In the genomic region with DNA sequence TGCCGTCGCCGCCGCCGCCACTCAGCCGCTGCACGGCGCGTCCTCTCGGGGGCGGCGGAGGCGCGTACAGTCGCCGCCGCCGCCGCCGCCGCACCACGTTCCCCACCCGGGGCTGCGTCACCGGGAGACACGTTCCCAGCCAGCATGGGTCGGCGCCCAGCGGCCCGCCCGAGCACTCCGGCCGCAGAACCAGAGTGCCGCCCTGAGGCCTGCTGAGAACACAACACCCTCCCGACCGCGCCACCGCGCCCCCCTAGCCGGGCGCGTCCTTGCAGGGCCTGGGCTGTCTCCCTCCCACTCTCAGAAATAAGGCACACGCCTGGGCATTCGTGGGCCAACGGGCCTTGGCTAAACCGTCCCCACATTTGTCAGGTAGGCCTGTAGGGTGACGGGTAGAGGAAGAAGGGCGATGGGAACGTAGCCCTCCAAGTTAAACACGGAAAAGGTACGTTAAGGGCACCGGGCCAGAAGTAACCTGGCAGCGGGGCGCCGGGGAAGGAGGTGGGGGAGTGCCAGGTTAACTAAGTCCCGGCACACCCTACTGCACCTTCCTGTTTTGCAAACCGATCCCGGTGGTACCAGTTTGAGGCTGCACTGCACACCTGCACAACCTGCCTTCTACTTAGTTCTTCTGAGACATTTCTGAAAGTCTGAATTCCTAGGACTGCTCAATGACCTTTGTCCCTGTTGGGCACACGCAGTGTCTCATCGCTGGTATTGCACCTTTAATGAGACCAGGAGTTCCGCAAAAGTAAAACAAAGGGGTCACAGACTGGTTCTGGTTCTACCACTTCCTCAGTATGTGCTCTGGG, we compare ENCODE assay signal across 1 cellular context.
TF ChIP-seq lines count a peak whose summit lies in the region.

Gene MAP4K5 (minus strand): TSS at position 68 of the 812 bp plus-strand sequence. CDS start 520 bp downstream, outside the sequence.

TF ChIP-seq in HEK293, 187 proteins besides CTCF, POLR2A, EP300 and RAD21 (continued from another document and continues in another):
- TF ChIP-seq, protein P1, sequence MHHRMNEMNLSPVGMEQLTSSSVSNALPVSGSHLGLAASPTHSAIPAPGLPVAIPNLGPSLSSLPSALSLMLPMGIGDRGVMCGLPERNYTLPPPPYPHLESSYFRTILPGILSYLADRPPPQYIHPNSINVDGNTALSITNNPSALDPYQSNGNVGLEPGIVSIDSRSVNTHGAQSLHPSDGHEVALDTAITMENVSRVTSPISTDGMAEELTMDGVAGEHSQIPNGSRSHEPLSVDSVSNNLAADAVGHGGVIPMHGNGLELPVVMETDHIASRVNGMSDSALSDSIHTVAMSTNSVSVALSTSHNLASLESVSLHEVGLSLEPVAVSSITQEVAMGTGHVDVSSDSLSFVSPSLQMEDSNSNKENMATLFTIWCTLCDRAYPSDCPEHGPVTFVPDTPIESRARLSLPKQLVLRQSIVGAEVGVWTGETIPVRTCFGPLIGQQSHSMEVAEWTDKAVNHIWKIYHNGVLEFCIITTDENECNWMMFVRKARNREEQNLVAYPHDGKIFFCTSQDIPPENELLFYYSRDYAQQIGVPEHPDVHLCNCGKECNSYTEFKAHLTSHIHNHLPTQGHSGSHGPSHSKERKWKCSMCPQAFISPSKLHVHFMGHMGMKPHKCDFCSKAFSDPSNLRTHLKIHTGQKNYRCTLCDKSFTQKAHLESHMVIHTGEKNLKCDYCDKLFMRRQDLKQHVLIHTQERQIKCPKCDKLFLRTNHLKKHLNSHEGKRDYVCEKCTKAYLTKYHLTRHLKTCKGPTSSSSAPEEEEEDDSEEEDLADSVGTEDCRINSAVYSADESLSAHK (tag by site-specific recombination; IDR thresholded peaks at IDR 0.05), result no peak
- TF ChIP-seq ZNF513 (tag by site-specific recombination; IDR thresholded peaks at IDR 0.05), result no peak
- peak; percentile 45; the same call in 1 of the 2 replicates for TF ChIP-seq SP7 (tag by site-specific recombination; IDR thresholded peaks at IDR 0.05)
- peak; percentile 23; the same call in 1 of the 2 replicates for TF ChIP-seq ZBTB6 (tag by site-specific recombination; IDR thresholded peaks at IDR 0.05)
- no peak for TF ChIP-seq SP3 (tag by site-specific recombination; IDR thresholded peaks at IDR 0.05)
- TF ChIP-seq ZNF132 (tag by site-specific recombination; IDR thresholded peaks at IDR 0.05; ENCODE audit: borderline replicate concordance), result no peak
- no peak for TF ChIP-seq ZNF830 (tag by site-specific recombination; IDR thresholded peaks at IDR 0.05; ENCODE audit: low read depth)
- TF ChIP-seq ZSCAN18 (tag by site-specific recombination; IDR thresholded peaks at IDR 0.05), result no peak
- 0 out of 2 replicates have a peak, but pooled peaks have one; percentile 5 for TF ChIP-seq ZNF37A (tag by site-specific recombination; IDR thresholded peaks at IDR 0.05)
- no peak for TF ChIP-seq ZNF837 (tag by site-specific recombination; IDR thresholded peaks at IDR 0.05)
- TF ChIP-seq ZNF2 (tag by site-specific recombination; IDR thresholded peaks at IDR 0.05), result peak; percentile 31; the same call in 1 of the 2 replicates
- no peak for TF ChIP-seq ZSCAN16 (tag by site-specific recombination; IDR thresholded peaks at IDR 0.05)
- TF ChIP-seq ZNF548 (tag by site-specific recombination; IDR thresholded peaks at IDR 0.05), result no peak
- TF ChIP-seq, protein P2, sequence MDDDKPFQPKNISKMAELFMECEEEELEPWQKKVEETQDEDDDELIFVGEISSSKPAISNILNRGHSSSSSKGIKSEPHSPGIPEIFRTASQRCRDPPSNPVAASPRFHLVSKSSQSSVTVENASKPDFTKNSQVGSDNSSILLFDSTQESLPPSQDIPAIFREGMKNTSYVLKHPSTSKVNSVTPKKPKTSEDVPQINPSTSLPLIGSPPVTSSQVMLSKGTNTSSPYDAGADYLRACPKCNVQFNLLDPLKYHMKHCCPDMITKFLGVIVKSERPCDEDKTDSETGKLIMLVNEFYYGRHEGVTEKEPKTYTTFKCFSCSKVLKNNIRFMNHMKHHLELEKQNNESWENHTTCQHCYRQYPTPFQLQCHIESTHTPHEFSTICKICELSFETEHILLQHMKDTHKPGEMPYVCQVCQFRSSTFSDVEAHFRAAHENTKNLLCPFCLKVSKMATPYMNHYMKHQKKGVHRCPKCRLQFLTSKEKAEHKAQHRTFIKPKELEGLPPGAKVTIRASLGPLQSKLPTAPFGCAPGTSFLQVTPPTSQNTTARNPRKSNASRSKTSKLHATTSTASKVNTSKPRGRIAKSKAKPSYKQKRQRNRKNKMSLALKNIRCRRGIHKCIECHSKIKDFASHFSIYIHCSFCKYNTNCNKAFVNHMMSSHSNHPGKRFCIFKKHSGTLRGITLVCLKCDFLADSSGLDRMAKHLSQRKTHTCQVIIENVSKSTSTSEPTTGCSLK (tag by site-specific recombination; IDR thresholded peaks at IDR 0.05), result no peak
- no peak for TF ChIP-seq ZNF214 (tag by site-specific recombination; IDR thresholded peaks at IDR 0.05; ENCODE audit: borderline replicate concordance)
- peak; percentile 68; the same call in 1 of the 2 replicates for TF ChIP-seq KLF7 (tag by site-specific recombination; IDR thresholded peaks at IDR 0.05; ENCODE audit: borderline replicate concordance)
- no peak for TF ChIP-seq MEIS1 (CRISPR knock-in tag; IDR thresholded peaks at IDR 0.05; ENCODE audit: borderline replicate concordance)
- TF ChIP-seq ZNF624 (tag by site-specific recombination; IDR thresholded peaks at IDR 0.05), result no peak
- peak; percentile 77 for TF ChIP-seq ZFP37 (tag by site-specific recombination; IDR thresholded peaks at IDR 0.05)
- no peak for TF ChIP-seq ZNF311 (tag by site-specific recombination; IDR thresholded peaks at IDR 0.05; ENCODE audit: borderline replicate concordance)
- TF ChIP-seq ZNF23 (tag by site-specific recombination; IDR thresholded peaks at IDR 0.05; ENCODE audit: borderline replicate concordance), result no peak
- TF ChIP-seq, protein P3, sequence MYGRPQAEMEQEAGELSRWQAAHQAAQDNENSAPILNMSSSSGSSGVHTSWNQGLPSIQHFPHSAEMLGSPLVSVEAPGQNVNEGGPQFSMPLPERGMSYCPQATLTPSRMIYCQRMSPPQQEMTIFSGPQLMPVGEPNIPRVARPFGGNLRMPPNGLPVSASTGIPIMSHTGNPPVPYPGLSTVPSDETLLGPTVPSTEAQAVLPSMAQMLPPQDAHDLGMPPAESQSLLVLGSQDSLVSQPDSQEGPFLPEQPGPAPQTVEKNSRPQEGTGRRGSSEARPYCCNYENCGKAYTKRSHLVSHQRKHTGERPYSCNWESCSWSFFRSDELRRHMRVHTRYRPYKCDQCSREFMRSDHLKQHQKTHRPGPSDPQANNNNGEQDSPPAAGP (tag by site-specific recombination; IDR thresholded peaks at IDR 0.05), result peak; percentile 51; the same call in 1 of the 2 replicates
- no peak for TF ChIP-seq ZNF549 (tag by site-specific recombination; IDR thresholded peaks at IDR 0.05)
- TF ChIP-seq ZNF654 (tag by site-specific recombination; IDR thresholded peaks at IDR 0.05; ENCODE audit: low read depth), result peak; percentile 70
- no peak for TF ChIP-seq ZNF155 (tag by site-specific recombination; IDR thresholded peaks at IDR 0.05)
- peak; percentile 48; the same call in 1 of the 2 replicates for TF ChIP-seq ZNF629 (tag by site-specific recombination; IDR thresholded peaks at IDR 0.05)
- no peak for TF ChIP-seq SCRT2 (tag by site-specific recombination; IDR thresholded peaks at IDR 0.05)
- peak; percentile 90 for TF ChIP-seq ZBTB26 (tag by site-specific recombination; optimal IDR thresholded peaks at IDR 0.05)
- TF ChIP-seq KLF16 (tag by site-specific recombination; IDR thresholded peaks at IDR 0.05), result peak; percentile 89
- TF ChIP-seq ZNF558 (tag by site-specific recombination; IDR thresholded peaks at IDR 0.05), result no peak
- peak; percentile 81 for TF ChIP-seq ZBTB11 (tag by site-specific recombination; conservative IDR thresholded peaks at IDR 0.05; ENCODE audit: low read depth)
- TF ChIP-seq EGR2 (tag by site-specific recombination; IDR thresholded peaks at IDR 0.05; ENCODE audit: low read depth), result peak; percentile 50
- TF ChIP-seq ZNF544 (tag by site-specific recombination; IDR thresholded peaks at IDR 0.05), result no peak
- peak; percentile 97 for TF ChIP-seq ZSCAN30 (tag by site-specific recombination; IDR thresholded peaks at IDR 0.05)
- no peak for TF ChIP-seq ELK4 (IDR thresholded peaks at IDR 0.05; ENCODE audit: borderline replicate concordance, low read depth, low read length)
- peak; percentile 76 for TF ChIP-seq ZNF335 (tag by site-specific recombination; conservative IDR thresholded peaks at IDR 0.05)
- TF ChIP-seq, protein P4, sequence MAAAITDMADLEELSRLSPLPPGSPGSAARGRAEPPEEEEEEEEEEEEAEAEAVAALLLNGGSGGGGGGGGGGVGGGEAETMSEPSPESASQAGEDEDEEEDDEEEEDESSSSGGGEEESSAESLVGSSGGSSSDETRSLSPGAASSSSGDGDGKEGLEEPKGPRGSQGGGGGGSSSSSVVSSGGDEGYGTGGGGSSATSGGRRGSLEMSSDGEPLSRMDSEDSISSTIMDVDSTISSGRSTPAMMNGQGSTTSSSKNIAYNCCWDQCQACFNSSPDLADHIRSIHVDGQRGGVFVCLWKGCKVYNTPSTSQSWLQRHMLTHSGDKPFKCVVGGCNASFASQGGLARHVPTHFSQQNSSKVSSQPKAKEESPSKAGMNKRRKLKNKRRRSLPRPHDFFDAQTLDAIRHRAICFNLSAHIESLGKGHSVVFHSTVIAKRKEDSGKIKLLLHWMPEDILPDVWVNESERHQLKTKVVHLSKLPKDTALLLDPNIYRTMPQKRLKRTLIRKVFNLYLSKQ (tag by site-specific recombination; IDR thresholded peaks at IDR 0.05; ENCODE audit: borderline replicate concordance), result no peak
- no peak for TF ChIP-seq ZNF596 (tag by site-specific recombination; IDR thresholded peaks at IDR 0.05)
- TF ChIP-seq ZFHX2 (tag by site-specific recombination; conservative IDR thresholded peaks at IDR 0.05), result peak; percentile 55
- TF ChIP-seq ZNF114 (tag by site-specific recombination; IDR thresholded peaks at IDR 0.05), result no peak
